Comparison of ENCODE assay signal across 10 cellular contexts in the genomic region with DNA sequence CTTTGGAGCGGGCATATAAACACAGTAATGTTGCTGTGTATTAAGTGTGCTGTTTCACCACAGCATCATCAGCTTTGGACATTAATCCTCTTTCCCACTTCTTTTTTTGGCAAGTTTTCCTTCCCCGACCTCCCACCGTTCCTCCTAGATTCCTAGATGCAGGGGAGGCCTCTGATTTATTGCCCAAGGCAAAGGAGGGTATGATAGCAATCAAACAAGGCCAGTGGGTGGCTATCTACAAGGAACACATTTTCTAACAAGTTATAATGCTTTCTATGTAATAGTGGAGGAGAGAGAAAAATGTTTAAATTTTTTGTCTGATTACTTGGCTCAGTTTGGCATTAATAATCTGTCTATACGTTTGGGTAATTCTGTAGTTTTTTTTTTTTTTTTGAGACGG.
"Had no signal": no experiment of that assay in that cellular context is flagged by ENCODE, and none has a peak within 500 bp of the region (broad histone marks: within the 10 kb centered on the region; RNA-seq: fewer than 3 reads in every experiment).

No MANE protein-coding gene starts in this region.

- H3K27ac ChIP-seq: GM23248, HL-60 had no signal

- H3K27me3 Mint-ChIP-seq: IgD-negative memory B cell had no signal

- H3K4me1 ChIP-seq: HAP-1 had no signal

- H3K9me3 ChIP-seq: HAP-1 had no signal

- H3K27ac Mint-ChIP-seq: HFFc6, IgD-negative memory B cell had no signal

- DNase-seq: GM23248, GOT3, H7, HFFc6, KG1 had no signal

- H3K9ac ChIP-seq: GM23248 had no signal

- ATAC-seq: HCT116, HepG2 had no signal

- H3K4me3 ChIP-seq: GM23248, HAP-1 had no signal

- H3K9me3 Mint-ChIP-seq: HFFc6, IgD-negative memory B cell had no signal

- H3K4me3 Mint-ChIP-seq: HFFc6 had no signal
